Comparison of ENCODE assay signal across 19 cellular contexts in the genomic region with DNA sequence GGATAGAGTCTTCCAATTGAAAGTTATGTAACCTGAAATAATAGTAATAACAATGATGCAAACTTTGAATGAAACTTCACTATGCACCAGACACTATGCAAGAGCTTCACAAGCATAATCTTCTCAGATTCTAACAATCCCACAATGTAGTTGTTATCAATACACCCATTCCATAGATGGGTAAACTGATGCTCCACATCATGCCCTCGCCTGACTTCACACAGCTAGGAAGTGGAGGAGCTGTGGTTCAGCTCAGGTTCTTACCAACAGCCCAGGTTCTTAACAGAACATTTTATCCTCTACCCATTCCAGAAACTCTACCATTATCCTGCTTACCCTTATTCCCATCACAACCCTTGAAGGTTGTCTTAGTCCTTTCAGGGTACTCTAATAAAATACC.
"Had no signal": no experiment of that assay in that cellular context is flagged by ENCODE, and none has a peak within 500 bp of the region (broad histone marks: within the 10 kb centered on the region; RNA-seq: fewer than 3 reads in every experiment).

No MANE protein-coding gene starts in this region.

- H3K4me1 ChIP-seq: colonic mucosa, foreskin keratinocyte, left lung, lower lobe of right lung had no signal

- H3K9me3 ChIP-seq: colonic mucosa, esophagus muscularis mucosa, gastroesophageal sphincter, heart left ventricle, left lung, lower lobe of right lung, mucosa of descending colon had no signal

- H3K27ac ChIP-seq: colonic mucosa, esophagus muscularis mucosa, foreskin keratinocyte, gastroesophageal sphincter, heart left ventricle, left lung, lower lobe of right lung had no signal

- ATAC-seq: effector memory CD8-positive, alpha-beta T cell; foreskin keratinocyte; gastroesophageal sphincter; heart left ventricle; left lung; left ventricle myocardium superior; lower lobe of right lung; mucosa of descending colon had no signal

- FAIRE-seq: endothelial cell of umbilical vein, frontal cortex, islet of Langerhans, keratinocyte had no signal

- H3K4me3 ChIP-seq: colonic mucosa, esophagus muscularis mucosa, gastroesophageal sphincter, heart left ventricle, left lung, lower lobe of right lung, mucosa of descending colon had no signal

- DNase-seq: colonic mucosa; cortex of kidney; effector CD8-positive, alpha-beta T cell; effector memory CD8-positive, alpha-beta T cell; foreskin keratinocyte; heart left ventricle; hippocampal formation; left cardiac atrium; left lung; left ventricle myocardium superior; lower lobe of right lung; mesenchymal stem cell; mucosa of descending colon had no signal

- H3K36me3 ChIP-seq: colonic mucosa, esophagus muscularis mucosa, gastroesophageal sphincter, heart left ventricle, left lung, lower lobe of right lung had no signal
